In the genomic region with DNA sequence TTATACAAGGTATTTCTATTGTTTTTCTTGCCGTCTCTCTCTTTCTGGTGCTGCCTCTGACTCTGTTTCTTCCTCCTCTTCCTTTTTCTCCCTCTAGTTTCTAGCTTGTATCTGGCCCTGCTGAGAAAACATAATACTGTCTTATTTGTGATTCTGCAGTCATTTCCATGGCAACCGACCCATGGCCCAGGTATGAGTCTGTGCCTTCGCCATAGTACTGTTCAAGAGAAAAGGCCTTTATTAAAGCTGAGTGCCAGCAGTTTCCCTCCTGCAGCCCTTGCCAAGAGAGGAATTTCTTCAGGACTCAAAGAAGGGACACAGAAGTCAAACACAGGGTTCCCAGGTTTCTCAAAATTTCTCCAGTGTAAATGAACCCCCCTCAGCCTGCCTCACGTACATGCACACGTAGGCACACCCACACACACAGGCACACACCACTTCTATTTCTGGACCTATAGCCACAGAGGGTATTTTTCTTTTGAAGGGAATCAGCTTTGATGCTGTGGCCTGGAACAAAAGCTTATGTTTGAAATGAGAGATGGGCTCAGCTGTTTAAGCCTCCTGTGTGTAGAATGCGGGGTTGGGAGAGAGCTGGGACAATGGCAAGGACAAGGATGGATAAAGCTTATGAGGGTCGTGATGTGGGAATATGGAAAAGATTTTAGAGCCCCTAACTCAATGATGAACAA, we compare ENCODE assay signal across 1 cellular context.
TF ChIP-seq lines count a peak whose summit lies in the region.

No MANE protein-coding gene starts in this region.

TF ChIP-seq in WTC11, 78 proteins besides CTCF, POLR2A, EP300 and RAD21 (continued from another document):
- TF ChIP-seq, protein P1, sequence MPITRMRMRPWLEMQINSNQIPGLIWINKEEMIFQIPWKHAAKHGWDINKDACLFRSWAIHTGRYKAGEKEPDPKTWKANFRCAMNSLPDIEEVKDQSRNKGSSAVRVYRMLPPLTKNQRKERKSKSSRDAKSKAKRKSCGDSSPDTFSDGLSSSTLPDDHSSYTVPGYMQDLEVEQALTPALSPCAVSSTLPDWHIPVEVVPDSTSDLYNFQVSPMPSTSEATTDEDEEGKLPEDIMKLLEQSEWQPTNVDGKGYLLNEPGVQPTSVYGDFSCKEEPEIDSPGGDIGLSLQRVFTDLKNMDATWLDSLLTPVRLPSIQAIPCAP (CRISPR knock-in tag; IDR thresholded peaks at IDR 0.05), result no peak
- TF ChIP-seq ZNF121 (CRISPR knock-in tag; IDR thresholded peaks at IDR 0.05), result no peak
- TF ChIP-seq ZNF423 (CRISPR knock-in tag; IDR thresholded peaks at IDR 0.05), result no peak
- no peak for TF ChIP-seq MXD4 (CRISPR knock-in tag; IDR thresholded peaks at IDR 0.05; ENCODE audit: borderline replicate concordance)
- TF ChIP-seq SOX15 (CRISPR knock-in tag; IDR thresholded peaks at IDR 0.05), result no peak
- no peak for TF ChIP-seq NR3C1 (CRISPR knock-in tag; conservative IDR thresholded peaks at IDR 0.05; ENCODE audit: low read depth)
- TF ChIP-seq ZNF416 (CRISPR knock-in tag; IDR thresholded peaks at IDR 0.05), result no peak
